Comparison of ENCODE assay signal across 25 cellular contexts in genomic region chr11:77149716-77150392, GRCh38. TPM values are rescaled to one million over a fixed set of nuclear protein-coding genes. Genes with fewer than 3 reads are reported as not detected.
A peak's percentile ranks its signal among the peaks of the same experiment; 100 is the strongest.
DNase-seq lines count a peak whose midpoint lies in the region; ATAC-seq, FAIRE-seq and TF ChIP-seq lines count a peak whose summit lies in the region.
"Had no signal": no experiment of that assay in that cellular context is flagged by ENCODE, and none has a peak within 500 bp of the region (broad histone marks: within the 10 kb centered on the region; RNA-seq: fewer than 3 reads in every experiment).

No MANE protein-coding gene starts in this region.

- H3K79me1 ChIP-seq in H1 (ENCODE audit: low read depth, low read length): no peaks in the 10 kb centered on the region
- no peaks in the 10 kb centered on the region for H3K79me1 ChIP-seq in neuronal stem cell (ENCODE audit: low read depth, low read length)

- H3K27ac ChIP-seq in BLaER1 treated with 17β-estradiol and CSF1 and Interleukin-3, amounts not matched to agents 10 nM and 100 nM: peak overlapping the region in 2 of 11 experiments; percentile 84 to 85; a peak in 3 of 22 replicates
- H3K27ac ChIP-seq in H1 (ENCODE audit: low read depth, low read length) (no peak overlapping the region), neuronal stem cell (replicated peaks; ENCODE audit: low read length) (no peak overlapping the region)
- H3K27ac ChIP-seq: A549 had no signal

- H2BK15ac ChIP-seq in H1 (ENCODE audit: low read length): no peak overlapping the region
- H2BK15ac ChIP-seq in neuronal stem cell (ENCODE audit: low read length): peak overlapping the region; percentile 91

- peak overlapping the region in 3 of 11 experiments; percentile 18 to 30 (median 24); a peak in 2 of 22 replicates for H3K9ac ChIP-seq in BLaER1 treated with 17β-estradiol and CSF1 and Interleukin-3, amounts not matched to agents 10 nM and 100 nM
- H3K9ac ChIP-seq in H1 (replicated peaks in 1 of 4; ENCODE audit: extremely low read depth in 1 of 4, low read depth in 3 of 4, low read length in 3 of 4) (no peak overlapping the region), neuronal stem cell (ENCODE audit: low read depth, low read length, poor library complexity) (no peak overlapping the region)
- H3K9ac ChIP-seq: SK-N-SH had no signal

- no peak for TF ChIP-seq RAD21 in H1 (IDR thresholded peaks at IDR 0.05 in 1 of 2, conservative IDR thresholded peaks at IDR 0.05 in 1 of 2; ENCODE audit: low read depth in 2 of 2, low read length in 2 of 2)

- H3K18ac ChIP-seq in H1 (ENCODE audit: extremely low read depth, low read length): no peak overlapping the region
- H3K18ac ChIP-seq in neuronal stem cell (ENCODE audit: low read length): peak overlapping the region; percentile 79

- POLR2A ChIA-PET in H1 (lab: Charles Lee; ENCODE audit: partially characterized antibody): interaction anchor here (1.0 to 1.8 kb wide), 6 partner anchors 9 to 457 kb away, joined by 3 to 7 read pairs (median 5); no protein-coding TSS in a partner anchor
- POLR2A ChIA-PET in activated CD4-positive, alpha-beta memory T cell treated with anti-CD3 and anti-CD28 coated beads for 36 hours (lab: Charles Lee): no interaction called here

- H3K27me3 ChIP-seq in BLaER1 treated with 17β-estradiol and CSF1 and Interleukin-3, amounts not matched to agents 10 nM and 100 nM: peaks cover 0 to 5% (median 0%) of the 10 kb centered on the region in 11 experiments; a peak in 1 of 22 replicates
- H3K27me3 ChIP-seq in H1 (replicated peaks in 1 of 4; ENCODE audit: control insufficient read depth in 3 of 4, extremely low read depth in 1 of 4, insufficient read depth in 3 of 4, low read length in 3 of 4): peaks cover 0 to 2% (median 0%) of the 10 kb centered on the region in 4 experiments; a peak in 2 of 7 replicates
- H3K27me3 ChIP-seq in neuronal stem cell (ENCODE audit: control insufficient read depth in 3 of 3, insufficient read depth in 3 of 3, low read depth in 1 of 3, low read length in 3 of 3): peaks cover 0 to 36% (median 0%) of the 10 kb centered on the region in 3 experiments
- H3K27me3 ChIP-seq: MG63 had no signal

- H2AFZ ChIP-seq in H1 (ENCODE audit: low read length) (no peak overlapping the region), neuronal stem cell (ENCODE audit: low read length) (peak overlapping the region; percentile 26)

- no peak overlapping the region for H3K27ac Mint-ChIP-seq in activated CD4-positive, alpha-beta memory T cell treated with anti-CD3 and anti-CD28 coated beads for 36 hours
- H3K27ac Mint-ChIP-seq in activated naive CD8-positive, alpha-beta T cell treated with anti-CD3 and anti-CD28 coated beads, Interleukin-2, amount 50 U/mL, for 24 hours: no peak overlapping the region
- H3K27ac Mint-ChIP-seq: CD14-positive monocyte had no signal

- peaks cover 7% of the 10 kb centered on the region; the same call in 1 of the 2 replicates for H3K23me2 ChIP-seq in H1 (ENCODE audit: low read depth, low read length)

- peaks cover 33% of the 10 kb centered on the region for H3K4me1 Mint-ChIP-seq in activated CD4-positive, alpha-beta memory T cell treated with anti-CD3 and anti-CD28 coated beads for 36 hours (ENCODE audit: low read depth)
- peaks cover 46% of the 10 kb centered on the region for H3K4me1 Mint-ChIP-seq in activated naive CD8-positive, alpha-beta T cell treated with anti-CD3 and anti-CD28 coated beads, Interleukin-2, amount 50 U/mL, for 24 hours

- H2AK5ac ChIP-seq in H1 (ENCODE audit: low read depth, low read length): no peak overlapping the region
- peak overlapping the region; percentile 66 for H2AK5ac ChIP-seq in neuronal stem cell (ENCODE audit: low read depth, low read length)

- H3K9me3 Mint-ChIP-seq in activated CD4-positive, alpha-beta memory T cell treated with anti-CD3 and anti-CD28 coated beads for 36 hours: no peaks in the 10 kb centered on the region
- no peaks in the 10 kb centered on the region for H3K9me3 Mint-ChIP-seq in activated naive CD8-positive, alpha-beta T cell treated with anti-CD3 and anti-CD28 coated beads, Interleukin-2, amount 50 U/mL, for 24 hours
- H3K9me3 Mint-ChIP-seq: CD14-positive monocyte had no signal

- WGBS in H1 (ENCODE audit: extremely low coverage in 1 of 2, insufficient coverage in 1 of 2, insufficient read length in 1 of 2, insufficient replicate concordance in 2 of 2, low coverage in 1 of 2, low lambda C conversion rate in 2 of 2, missing lambda C conversion rate in 1 of 2), 2 experiments: 87% methylated on average over 10 of the region's 12 CpGs; no CpG with 5 or more reads in 1 of the 2 experiments
- WGBS in neuronal stem cell (ENCODE audit: extremely low coverage in 2 of 2, insufficient read length in 2 of 2, insufficient replicate concordance in 1 of 2), 2 donors: no CpG with 5 or more reads among the region's 12 CpGs

- intact Hi-C loops in activated CD4-positive, alpha-beta memory T cell treated with anti-CD3 and anti-CD28 coated beads for 36 hours (cut with micrococcal nuclease): loop anchor here (5.0 kb wide), 1 partner anchor 37 kb away; no protein-coding TSS in a partner anchor

- no peak for FAIRE-seq in H1 (lab: Jason Lieb, UNC)
- FAIRE-seq: A549, GM19239, RCC 7860 had no signal

- peak overlapping the region; percentile 86 to 99 (median 96); a peak in 21 of 22 replicates for H3K4me2 ChIP-seq in BLaER1 treated with 17β-estradiol and CSF1 and Interleukin-3, amounts not matched to agents 10 nM and 100 nM
- H3K4me2 ChIP-seq in H1 (ENCODE audit: insufficient read depth in 1 of 2, low read depth in 2 of 2, low read length in 2 of 2) (no peak overlapping the region), neuronal stem cell (ENCODE audit: insufficient read depth, low read length, poor library complexity, severe bottlenecking) (no peak overlapping the region)
- H3K4me2 ChIP-seq: A549, SK-N-SH had no signal

- H4K8ac ChIP-seq in H1 (ENCODE audit: extremely low read depth, insufficient read depth, low read length): no peak overlapping the region; the same call in 1 of the 2 replicates
- no peak overlapping the region for H4K8ac ChIP-seq in neuronal stem cell (ENCODE audit: low read depth, low read length)

- TF ChIP-seq POLR2A in H1 (IDR thresholded peaks at IDR 0.05; ENCODE audit: control extremely low read depth in 1 of 2, low read depth in 2 of 2, low read length in 2 of 2): no peak

- H2BK12ac ChIP-seq in H1 (ENCODE audit: low read depth, low read length) (peak overlapping the region; percentile 2; the same call in 1 of the 2 replicates), neuronal stem cell (ENCODE audit: low read length) (no peak overlapping the region)

- H2BK120ac ChIP-seq in H1 (replicated peaks; ENCODE audit: low read depth, low read length) (no peak overlapping the region), neuronal stem cell (ENCODE audit: low read depth, low read length) (peak overlapping the region; percentile 38)

- H3K9me3 ChIP-seq in BLaER1 treated with 17β-estradiol and CSF1 and Interleukin-3, amounts not matched to agents 10 nM and 100 nM (replicated peaks in 1 of 11): no peaks in the 10 kb centered on the region
- no peaks in the 10 kb centered on the region for H3K9me3 ChIP-seq in H1 (ENCODE audit: insufficient read depth in 2 of 2, low read depth in 1 of 2, low read length in 1 of 2)
- H3K9me3 ChIP-seq in neuronal stem cell (replicated peaks in 1 of 2; ENCODE audit: control insufficient read depth in 2 of 2, insufficient read depth in 1 of 2, low read depth in 1 of 2, low read length in 2 of 2): no peaks in the 10 kb centered on the region
- H3K9me3 ChIP-seq: A549, MG63, SK-N-SH had no signal

- H4K91ac ChIP-seq in H1 (replicated peaks; ENCODE audit: insufficient read length, low read length) (peak overlapping the region; percentile 70), neuronal stem cell (ENCODE audit: low read depth, low read length, poor library complexity) (no peak overlapping the region)

- ATAC-seq in activated naive CD8-positive, alpha-beta T cell treated with anti-CD3 and anti-CD28 coated beads, Interleukin-2, amount 50 U/mL, for 24 hours: no peak
- ATAC-seq: A549 had no signal

- no peak overlapping the region for H4K5ac ChIP-seq in H1 (ENCODE audit: insufficient read length, low read depth, low read length)

- TF ChIP-seq CTCF in H1 (IDR thresholded peaks at IDR 0.05; ENCODE audit: control extremely low read depth in 1 of 3, insufficient read depth in 1 of 3, low read depth in 1 of 3, low read length in 3 of 3): no peak

- no peak overlapping the region for H3K56ac ChIP-seq in H1 (replicated peaks; ENCODE audit: insufficient read length, low read depth, low read length)

- H3K4ac ChIP-seq in H1 (replicated peaks; ENCODE audit: insufficient read length, low read depth, low read length) (no peak overlapping the region), neuronal stem cell (ENCODE audit: low read length) (no peak overlapping the region)

- H3K14ac ChIP-seq in H1 (ENCODE audit: insufficient read length) (no peak overlapping the region), neuronal stem cell (ENCODE audit: low read length) (no peak overlapping the region)

- no peak overlapping the region for H2BK5ac ChIP-seq in H1 (ENCODE audit: low read depth, low read length)
- peak overlapping the region; percentile 93 for H2BK5ac ChIP-seq in neuronal stem cell (ENCODE audit: low read length)

- no peaks in the 10 kb centered on the region for H3K79me2 ChIP-seq in H1 (ENCODE audit: control insufficient read depth in 1 of 2, insufficient read depth in 2 of 2, low read length in 2 of 2)

- no peak for TF ChIP-seq EP300 in H1 (IDR thresholded peaks at IDR 0.05; ENCODE audit: borderline replicate concordance in 1 of 2, low read depth in 2 of 2, low read length in 2 of 2)

- H3K4me3 ChIP-seq in BLaER1 treated with 17β-estradiol and CSF1 and Interleukin-3, amounts not matched to agents 10 nM and 100 nM: no peak overlapping the region
- no peak overlapping the region for H3K4me3 ChIP-seq in H1 (ENCODE audit: extremely low read depth in 1 of 4, insufficient read depth in 2 of 4, low read depth in 3 of 4, low read length in 4 of 4)
- H3K4me3 ChIP-seq in neuronal stem cell (ENCODE audit: low read length in 2 of 2): no peak overlapping the region
- H3K4me3 ChIP-seq: A549, MG63 had no signal

- no peak overlapping the region for H3K23ac ChIP-seq in H1 (ENCODE audit: insufficient read length)
- H3K23ac ChIP-seq in neuronal stem cell (ENCODE audit: low read depth, low read length, poor library complexity): no peak overlapping the region

- peaks cover 81 to 91% (median 86%) of the 10 kb centered on the region in 10 experiments for H3K4me1 ChIP-seq in BLaER1 treated with 17β-estradiol and CSF1 and Interleukin-3, amounts not matched to agents 10 nM and 100 nM
- H3K4me1 ChIP-seq in H1 (replicated peaks in 1 of 4; ENCODE audit: control insufficient read depth in 3 of 4, insufficient read depth in 4 of 4, low read length in 3 of 4): peaks cover 0 to 10% (median 5%) of the 10 kb centered on the region in 4 experiments; a peak in 6 of 7 replicates
- H3K4me1 ChIP-seq in neuronal stem cell (ENCODE audit: control insufficient read depth in 2 of 2, insufficient read depth in 1 of 2, low read depth in 1 of 2, low read length in 2 of 2): peaks cover 4 to 9% of the 10 kb centered on the region in 2 donors

- peak; percentile 50 for DNase-seq in ELF-1 (ENCODE audit: low read depth, low spot score)
- DNase-seq in H1 (ENCODE audit: low read depth in 1 of 2, low spot score in 2 of 2): no peak
- no peak for DNase-seq in neuronal stem cell (ENCODE audit: low spot score)
- no peak for DNase-seq in activated CD4-positive, alpha-beta memory T cell treated with anti-CD3 and anti-CD28 coated beads for 36 hours
- no peak for DNase-seq in activated naive CD8-positive, alpha-beta T cell treated with anti-CD3 and anti-CD28 coated beads, Interleukin-2, amount 50 U/mL, for 24 hours
- no peak for DNase-seq in stimulated activated CD4-positive, alpha-beta T cell treated with anti-CD3 and anti-CD28 coated beads, Interleukin-4, amount 100 ng/mL, for 1 hour
- DNase-seq: AML-193, Calu3, DMS79 treated with DMSO at 0.1 percent for 48 hours, HCEC 1CT, IMR-90, KG1, MG63, NCI-H1105 treated with DMSO at 0.1 percent for 48 hours, NCI-H146, NCI-H1930, NCI-H446, NCI-H524 treated with DMSO at 0.1 percent for 48 hours, NCI-H774, SK-N-SH had no signal

- no peaks in the 10 kb centered on the region for H3K36me3 Mint-ChIP-seq in activated CD4-positive, alpha-beta memory T cell treated with anti-CD3 and anti-CD28 coated beads for 36 hours
- peaks cover 3% of the 10 kb centered on the region for H3K36me3 Mint-ChIP-seq in activated naive CD8-positive, alpha-beta T cell treated with anti-CD3 and anti-CD28 coated beads, Interleukin-2, amount 50 U/mL, for 24 hours (ENCODE audit: low read depth)

- peaks cover 3% of the 10 kb centered on the region for H3K27me3 Mint-ChIP-seq in activated CD4-positive, alpha-beta memory T cell treated with anti-CD3 and anti-CD28 coated beads for 36 hours
- H3K27me3 Mint-ChIP-seq in activated naive CD8-positive, alpha-beta T cell treated with anti-CD3 and anti-CD28 coated beads, Interleukin-2, amount 50 U/mL, for 24 hours: peaks cover 5% of the 10 kb centered on the region

- no peak overlapping the region for H3K4me3 Mint-ChIP-seq in activated CD4-positive, alpha-beta memory T cell treated with anti-CD3 and anti-CD28 coated beads for 36 hours
- no peak overlapping the region for H3K4me3 Mint-ChIP-seq in activated naive CD8-positive, alpha-beta T cell treated with anti-CD3 and anti-CD28 coated beads, Interleukin-2, amount 50 U/mL, for 24 hours
- H3K4me3 Mint-ChIP-seq: CD14-positive monocyte had no signal

- peaks cover 0 to 18% (median 0%) of the 10 kb centered on the region in 11 experiments; a peak in 7 of 22 replicates for H4K20me1 ChIP-seq in BLaER1 treated with 17β-estradiol and CSF1 and Interleukin-3, amounts not matched to agents 10 nM and 100 nM
- no peaks in the 10 kb centered on the region for H4K20me1 ChIP-seq in H1 (replicated peaks in 1 of 2; ENCODE audit: control insufficient read depth in 1 of 2, insufficient read depth in 2 of 2, low read length in 2 of 2)

- CTCF ChIA-PET in H1 (lab: Charles Lee; ENCODE audit: partially characterized antibody): interaction anchor here (0.6 to 16.2 kb wide), 14 partner anchors 8 to 536 kb away, joined by 3 to 104 read pairs (median 4); partner anchors contain the start of gene MYO7A
- CTCF ChIA-PET in activated CD4-positive, alpha-beta memory T cell treated with anti-CD3 and anti-CD28 coated beads for 36 hours (lab: Charles Lee): interaction anchor here (1.1 kb wide), 1 partner anchor 23 kb away, joined by 3 read pairs; no protein-coding TSS in a partner anchor

- peak overlapping the region; percentile 80; the same call in 1 of the 2 replicates for H2BK20ac ChIP-seq in H1 (ENCODE audit: low read length)

- no peaks in the 10 kb centered on the region for H3K36me3 ChIP-seq in BLaER1 treated with 17β-estradiol and CSF1 and Interleukin-3, amounts not matched to agents 10 nM and 100 nM
- H3K36me3 ChIP-seq in H1 (ENCODE audit: control insufficient read depth in 2 of 4, insufficient read depth in 4 of 4, low read length in 3 of 4): no peaks in the 10 kb centered on the region
- H3K36me3 ChIP-seq in neuronal stem cell (replicated peaks in 1 of 2; ENCODE audit: control insufficient read depth in 2 of 2, insufficient read depth in 2 of 2, low read length in 2 of 2): peaks cover 0 to 1% of the 10 kb centered on the region in 2 donors
- H3K36me3 ChIP-seq: MG63 had no signal

RNA-seq across cellular contexts. Expression of gene MYO7A, which starts 21.8 kb away (rescaled TPM):
- 1.9 and 2.4 TPM in 2 replicates for total RNA-seq in H1 (2021; fragmentation: NEBNext Ultra II Directional; extraction: Animal tissue kit (Norgen Biotek cat#: 25700))
- 1.5 and 1.9 TPM in 2 replicates for polyA plus RNA-seq in H1 (2011; rRNA removed)
- 1.5 TPM for polyA plus RNA-seq in H1 (2011; cell fraction: cytosol; rRNA removed)
- 10.0 TPM for polyA plus RNA-seq in H1 (2011; cell fraction: nucleus; rRNA removed)
- polyA plus RNA-seq in H1 (2012, experiment 1 of 2): 1.7 to 2.5 TPM (median 2.0 TPM) in 4 replicates
- polyA plus RNA-seq in H1 (2012, experiment 2 of 2): 1.2 TPM
- 1.5 TPM for polyA plus RNA-seq in H1 (2013, experiment 1 of 2)
- polyA plus RNA-seq in H1 (2013, experiment 2 of 2): 1.3 TPM
- 1.0 TPM in 2 replicates for polyA minus RNA-seq in H1 (2011; rRNA and poly(A)+ RNA removed)
- polyA minus RNA-seq in H1 (2011; cell fraction: cytosol; rRNA and poly(A)+ RNA removed): 1.1 TPM
- polyA minus RNA-seq in H1 (2011; cell fraction: nucleus; rRNA and poly(A)+ RNA removed): 2.4 TPM
- 0.71 TPM for polyA plus RNA-seq in neuronal stem cell (2013, experiment 1 of 2)
- 0.60 TPM for polyA plus RNA-seq in neuronal stem cell (2013, experiment 2 of 2)
- under 1 TPM; 0.29 to 0.38 TPM for total RNA-seq in activated CD4-positive, alpha-beta memory T cell treated with anti-CD3 and anti-CD28 coated beads for 36 hours
- total RNA-seq: IMR-90 had no signal

RNA-seq across cellular contexts. Expression of gene OMP, which starts 47.2 kb away (rescaled TPM):
- 0.75 TPM in 1 of 2 replicates, not detected in the other for total RNA-seq in H1 (2021; fragmentation: NEBNext Ultra II Directional; extraction: Animal tissue kit (Norgen Biotek cat#: 25700))
- polyA plus RNA-seq in H1 (2011; rRNA removed): not detected in 2 replicates
- not detected for polyA plus RNA-seq in H1 (2011; cell fraction: cytosol; rRNA removed)
- 1.3 TPM for polyA plus RNA-seq in H1 (2011; cell fraction: nucleus; rRNA removed)
- not detected in 4 replicates for polyA plus RNA-seq in H1 (2012, experiment 1 of 2)
- not detected for polyA plus RNA-seq in H1 (2012, experiment 2 of 2)
- polyA plus RNA-seq in H1 (2013, experiment 1 of 2): not detected
- not detected for polyA plus RNA-seq in H1 (2013, experiment 2 of 2)
- 1.0 TPM in 1 of 2 replicates, not detected in the other for polyA minus RNA-seq in H1 (2011; rRNA and poly(A)+ RNA removed)
- not detected for polyA minus RNA-seq in H1 (2011; cell fraction: cytosol; rRNA and poly(A)+ RNA removed)
- 2.4 TPM for polyA minus RNA-seq in H1 (2011; cell fraction: nucleus; rRNA and poly(A)+ RNA removed)
- polyA plus RNA-seq in neuronal stem cell (2013, experiment 1 of 2): not detected
- not detected for polyA plus RNA-seq in neuronal stem cell (2013, experiment 2 of 2)
- total RNA-seq in activated CD4-positive, alpha-beta memory T cell treated with anti-CD3 and anti-CD28 coated beads for 36 hours: not detected
- total RNA-seq: IMR-90 had no signal
- polyA plus RNA-seq: A549, CD14-positive monocyte had no signal

Comparison
In these comparisons a context has a peak if more than half of its experiments do, and no peak if none do; other contexts are left out.
1. H3K4me2 ChIP-seq: peak in BLaER1 treated with 17β-estradiol and CSF1 and Interleukin-3, amounts not matched to agents 10 nM and 100 nM (11 of 11); none in H1 (0 of 2) and neuronal stem cell (single experiment).